ENCODE assay signal across 1 cellular context in genomic region chr15:78322243-78322642, GRCh38.
TF ChIP-seq lines count a peak whose summit lies in the region.

No MANE protein-coding gene starts in this region.

TF ChIP-seq in HepG2, 621 proteins besides CTCF, POLR2A, EP300 and RAD21:
- no peak for TF ChIP-seq ZBTB21 (CRISPR knock-in tag; IDR thresholded peaks at IDR 0.05)
- no peak for TF ChIP-seq ZKSCAN8 (CRISPR knock-in tag; IDR thresholded peaks at IDR 0.05; ENCODE audit: borderline replicate concordance)
- TF ChIP-seq ZNF296 (CRISPR knock-in tag; conservative IDR thresholded peaks at IDR 0.05), result no peak
- no peak for TF ChIP-seq MYNN (CRISPR knock-in tag; IDR thresholded peaks at IDR 0.05; ENCODE audit: low read depth)
- TF ChIP-seq ATF7 (IDR thresholded peaks at IDR 0.05), result peak; percentile 12; the same call in 1 of the 2 replicates
- TF ChIP-seq ATF7 (CRISPR knock-in tag; IDR thresholded peaks at IDR 0.05), result no peak
- TF ChIP-seq GLMP (CRISPR knock-in tag; IDR thresholded peaks at IDR 0.05; ENCODE audit: borderline replicate concordance), result no peak
- TF ChIP-seq NR2F2 (IDR thresholded peaks at IDR 0.05; ENCODE audit: borderline replicate concordance, low read depth), result no peak
- no peak for TF ChIP-seq ZNF275 (CRISPR knock-in tag; IDR thresholded peaks at IDR 0.05; ENCODE audit: borderline replicate concordance)
- TF ChIP-seq CREB1 (IDR thresholded peaks at IDR 0.05), result peak; percentile 48
- no peak for TF ChIP-seq CREB1 (CRISPR knock-in tag; IDR thresholded peaks at IDR 0.05)
- TF ChIP-seq ZNF142 (CRISPR knock-in tag; IDR thresholded peaks at IDR 0.05), result no peak
- no peak for TF ChIP-seq CEBPG (CRISPR knock-in tag; IDR thresholded peaks at IDR 0.05)
- TF ChIP-seq ARID2 (CRISPR knock-in tag; IDR thresholded peaks at IDR 0.05; ENCODE audit: borderline replicate concordance), result no peak
- no peak for TF ChIP-seq CBX1 (IDR thresholded peaks at IDR 0.05; ENCODE audit: low read depth)
- TF ChIP-seq PHF8 (CRISPR knock-in tag; IDR thresholded peaks at IDR 0.05), result no peak
- TF ChIP-seq ZNF180 (CRISPR knock-in tag; IDR thresholded peaks at IDR 0.05; ENCODE audit: borderline replicate concordance, low read depth), result no peak
